In the genomic region with DNA sequence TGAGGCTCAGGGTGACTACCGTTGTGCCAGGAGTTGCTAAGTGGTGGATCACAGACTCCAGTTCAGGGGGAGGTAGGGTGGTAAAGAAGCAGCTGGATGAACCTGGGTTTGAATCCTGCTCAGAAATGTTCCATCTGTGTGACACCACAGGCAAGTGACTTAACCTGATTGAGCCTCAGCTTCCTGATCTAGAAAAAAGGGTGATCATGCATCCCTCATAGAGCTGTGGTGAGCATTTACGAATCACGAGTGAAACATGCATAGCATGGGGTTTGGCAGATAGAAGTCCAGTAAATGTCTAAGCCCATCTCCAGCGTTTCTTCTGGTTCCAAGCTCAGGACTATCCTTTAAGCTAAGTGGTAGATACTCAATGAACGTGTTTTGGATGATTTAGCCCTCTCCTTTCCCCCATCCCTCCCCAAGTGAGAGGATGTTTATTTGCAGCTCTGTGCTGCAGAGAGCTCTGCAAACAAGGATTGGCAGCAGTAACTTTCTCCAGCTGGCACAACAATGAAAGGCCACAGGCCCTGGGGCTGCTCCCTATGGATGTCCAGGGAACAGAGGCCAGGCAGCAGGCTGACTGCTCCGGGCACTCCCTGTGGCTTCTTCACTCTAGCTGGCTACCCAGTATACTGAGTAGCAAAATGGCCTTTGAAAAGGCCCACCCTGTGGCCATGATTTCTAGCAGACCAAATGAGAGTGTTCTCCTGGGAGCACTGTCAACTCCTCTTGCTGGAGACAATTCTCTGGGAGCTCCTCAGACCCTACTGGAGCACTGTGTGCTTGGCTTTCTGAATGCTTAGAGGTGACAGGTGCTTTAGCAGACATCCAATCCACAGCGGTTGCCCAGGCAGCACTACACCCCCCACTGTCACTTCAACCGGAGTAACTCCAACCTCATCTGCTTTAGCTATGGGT, we compare ENCODE assay signal across 10 cellular contexts. TPM values are rescaled to one million over a fixed set of nuclear protein-coding genes. Genes with fewer than 3 reads are reported as not detected.
A peak's percentile ranks its signal among the peaks of the same experiment; 100 is the strongest.
DNase-seq lines count a peak whose midpoint lies in the region; ATAC-seq and TF ChIP-seq lines count a peak whose summit lies in the region.
"Had no signal": no experiment of that assay in that cellular context is flagged by ENCODE, and none has a peak within 500 bp of the region (broad histone marks: within the 10 kb centered on the region; RNA-seq: fewer than 3 reads in every experiment).

No MANE protein-coding gene starts in this region.

- peak overlapping the region; percentile 68 for H3K4me3 Mint-ChIP-seq in natural killer cell treated with Interleukin-12 subunit alpha and Interleukin-12 subunit beta and Interleukin-15 and Interleukin-18, amount 100 ng/mL, for 72 hours
- no peak overlapping the region for H3K4me3 Mint-ChIP-seq in natural killer cell

- H3K4me1 Mint-ChIP-seq in natural killer cell treated with Interleukin-12 subunit alpha and Interleukin-12 subunit beta and Interleukin-15 and Interleukin-18, amount 100 ng/mL, for 72 hours (ENCODE audit: low read depth in 2 of 2): peaks cover 17 to 23% of the 10 kb centered on the region in 2 donors
- peaks cover 9 to 17% of the 10 kb centered on the region in 2 donors for H3K4me1 Mint-ChIP-seq in natural killer cell

- peak overlapping the region; percentile 76 to 91 for H3K27ac Mint-ChIP-seq in natural killer cell treated with Interleukin-12 subunit alpha and Interleukin-12 subunit beta and Interleukin-15 and Interleukin-18, amount 100 ng/mL, for 72 hours
- H3K27ac Mint-ChIP-seq in natural killer cell: peak overlapping the region in 1 of 2 donors; percentile 10

- intact Hi-C loops in natural killer cell (cut with micrococcal nuclease): no loop called here

- ATAC-seq in natural killer cell treated with Interleukin-12 subunit alpha and Interleukin-12 subunit beta and Interleukin-15 and Interleukin-18, amount 100 ng/mL, for 72 hours: peak in 1 of 2 donors; percentile 17
- ATAC-seq in natural killer cell (no peak), GM21390 (IDR thresholded peaks at IDR 0.05; ENCODE audit: unreplicated experiment) (no peak), GM19452 (IDR thresholded peaks at IDR 0.05; ENCODE audit: unreplicated experiment) (no peak), HG02763 (IDR thresholded peaks at IDR 0.05; ENCODE audit: unreplicated experiment) (no peak)

- H3K27me3 Mint-ChIP-seq in natural killer cell treated with Interleukin-12 subunit alpha and Interleukin-12 subunit beta and Interleukin-15 and Interleukin-18, amount 100 ng/mL, for 72 hours: no peaks in the 10 kb centered on the region
- peaks cover 0 to 5% of the 10 kb centered on the region in 2 donors for H3K27me3 Mint-ChIP-seq in natural killer cell (ENCODE audit: low read depth in 2 of 2)

- no peak for DNase-seq in natural killer cell treated with Interleukin-12 subunit alpha and Interleukin-12 subunit beta and Interleukin-15 and Interleukin-18, amount 100 ng/mL, for 72 hours (ENCODE audit: low spot score)
- DNase-seq in natural killer cell (no peak), SHP77 treated with DMSO at 0.1 percent for 48 hours (lab: John Stamatoyannopoulos, UW) (peak; percentile 72), hypothalamus (lab: John Stamatoyannopoulos, UW) (peak in 33 of 51 donors; percentile 10 to 73 (median 41)), HCEC 1CT (no peak)

- H3K9me3 Mint-ChIP-seq in natural killer cell treated with Interleukin-12 subunit alpha and Interleukin-12 subunit beta and Interleukin-15 and Interleukin-18, amount 100 ng/mL, for 72 hours: no peaks in the 10 kb centered on the region
- no peaks in the 10 kb centered on the region for H3K9me3 Mint-ChIP-seq in natural killer cell

- TF ChIP-seq CTCF in natural killer cell (IDR thresholded peaks at IDR 0.05): no peak

- H3K36me3 Mint-ChIP-seq in natural killer cell treated with Interleukin-12 subunit alpha and Interleukin-12 subunit beta and Interleukin-15 and Interleukin-18, amount 100 ng/mL, for 72 hours: no peaks in the 10 kb centered on the region
- no peaks in the 10 kb centered on the region for H3K36me3 Mint-ChIP-seq in natural killer cell

RNA-seq across cellular contexts. Expression of a gene that starts 21.3 kb away (rescaled TPM):
- total RNA-seq in natural killer cell treated with Interleukin-12 subunit alpha and Interleukin-12 subunit beta and Interleukin-15 and Interleukin-18, amount 100 ng/mL, for 72 hours: not detected
- total RNA-seq in natural killer cell: 1 to 10 TPM in 1 of 3 donors, not detected in 2; 1.3 TPM
- total RNA-seq: HT1080, SJSA1 had no signal

Comparison
In these comparisons a context has a peak if more than half of its experiments do, and no peak if none do; other contexts are left out.
1. DNase-seq: peak in SHP77 treated with DMSO at 0.1 percent for 48 hours (single experiment) and hypothalamus (33 of 51); none in natural killer cell treated with Interleukin-12 subunit alpha and Interleukin-12 subunit beta and Interleukin-15 and Interleukin-18, amount 100 ng/mL, for 72 hours (single experiment), natural killer cell (single experiment) and HCEC 1CT (single experiment).